Comparison of ENCODE assay signal across 22 cellular contexts in the genomic region with DNA sequence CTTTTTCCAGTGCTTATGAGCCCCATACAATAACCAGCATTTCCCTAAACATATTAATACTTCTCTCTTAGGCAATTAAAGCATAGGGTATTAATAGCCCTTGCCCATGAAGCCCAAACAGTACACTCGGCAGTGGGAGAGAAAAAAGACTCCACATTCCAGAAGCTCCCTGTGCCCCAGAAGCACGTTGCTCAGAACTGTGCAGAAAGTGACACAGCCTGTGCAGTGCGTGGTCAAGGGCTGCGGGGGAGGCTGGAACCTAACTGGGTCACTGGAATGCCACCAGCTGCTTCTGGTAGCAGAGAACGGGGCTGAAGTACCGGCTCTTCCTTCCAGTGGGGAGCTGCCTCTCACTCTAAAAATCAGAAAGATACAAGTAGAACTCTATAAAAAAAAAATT.
"Had no signal": no experiment of that assay in that cellular context is flagged by ENCODE, and none has a peak within 500 bp of the region (broad histone marks: within the 10 kb centered on the region; RNA-seq: fewer than 3 reads in every experiment).

No MANE protein-coding gene starts in this region.

- H3K4me3 ChIP-seq: breast epithelium, left lung, right lobe of liver, smooth muscle cell had no signal

- H3K4me1 ChIP-seq: breast epithelium, foreskin keratinocyte, left lung, right lobe of liver had no signal

- H3K27me3 ChIP-seq: breast epithelium, foreskin keratinocyte, left lung, neutrophil, right lobe of liver had no signal

- DNase-seq: activated CD4-positive, alpha-beta T cell treated with anti-CD3 and anti-CD28 coated beads, Interleukin-2, amount 10 ng/mL, durations not matched to agents 7 days and 5 days; activated CD4-positive, CD25-positive, alpha-beta regulatory T cell treated with anti-CD3 and anti-CD28 coated beads, Interleukin-2, amount 50 U/mL, for 72 hours; activated CD8-positive, alpha-beta memory T cell treated with anti-CD3 and anti-CD28 coated beads, Interleukin-2, amount 10 ng/mL, durations not matched to agents 7 days and 5 days; activated CD8-positive, alpha-beta T cell treated with anti-CD3 and anti-CD28 coated beads for 36 hours; activated effector memory CD4-positive, alpha-beta T cell treated with anti-CD3 and anti-CD28 coated beads, Interleukin-2, amount 50 U/mL, for 16 hours; activated naive CD4-positive, alpha-beta T cell treated with anti-CD3 and anti-CD28 coated beads, Interleukin-2, amount 10 ng/mL, durations not matched to agents 7 days and 5 days; activated T-cell treated with anti-CD3 and anti-CD28 coated beads for 4 hours; effector CD8-positive, alpha-beta T cell; erythroblast; foreskin keratinocyte; left lung; right lobe of liver; stimulated activated CD4-positive, alpha-beta T cell treated with anti-CD3 and anti-CD28 coated beads, Interleukin-15, amount 100 ng/mL, for 24 hours; stimulated activated CD8-positive, alpha-beta memory T cell treated with anti-CD3 and anti-CD28 coated beads, Interleukin-4, amount 100 ng/mL, for 48 hours; stimulated activated naive CD4-positive, alpha-beta T cell; WERI-Rb-1 had no signal

- H3K36me3 ChIP-seq: breast epithelium, right lobe of liver had no signal

- ATAC-seq: activated CD8-positive, alpha-beta memory T cell treated with anti-CD3 and anti-CD28 coated beads, Interleukin-2, amount 10 ng/mL, durations not matched to agents 7 days and 5 days; activated CD8-positive, alpha-beta T cell treated with anti-CD3 and anti-CD28 coated beads for 36 hours; foreskin keratinocyte; left lung; natural killer cell treated with Interleukin-12 subunit alpha and Interleukin-12 subunit beta and Interleukin-15 and Interleukin-18, amount 100 ng/mL, for 72 hours; right lobe of liver; SK-N-SH treated with all-trans-retinoic acid at 6 μM for 48 hours had no signal

- H3K27ac ChIP-seq: breast epithelium, foreskin keratinocyte, left lung, neutrophil, parathyroid adenoma, right lobe of liver, WERI-Rb-1 had no signal

- H3K9me3 ChIP-seq: breast epithelium, left lung, neutrophil, right lobe of liver had no signal
